Comparison of ENCODE assay signal across 1 cellular context in the genomic region with DNA sequence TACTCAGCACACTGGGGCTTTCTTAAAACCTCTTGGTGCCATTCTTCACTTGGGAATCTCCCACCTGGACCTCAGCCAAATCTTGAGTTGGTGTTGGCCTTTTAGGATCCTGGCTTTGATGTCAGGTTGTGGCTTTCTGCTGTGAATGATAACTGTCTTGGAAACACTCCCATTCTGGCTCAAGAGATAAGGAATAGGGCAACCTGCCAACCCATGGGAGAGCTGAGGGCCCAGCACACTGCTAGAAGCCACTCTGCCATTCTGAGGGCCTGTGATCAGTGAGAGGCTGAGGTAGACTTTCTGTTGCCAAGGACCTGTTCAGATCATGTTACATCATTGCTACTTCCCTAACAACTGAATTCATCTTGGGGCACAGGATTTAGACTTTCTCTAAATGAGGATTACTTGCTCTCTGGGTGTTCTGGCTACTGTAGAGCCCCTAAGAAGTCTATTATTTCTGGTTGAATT.
TF ChIP-seq lines count a peak whose summit lies in the region.

No MANE protein-coding gene starts in this region.

TF ChIP-seq in HEK293, 187 proteins besides CTCF, POLR2A, EP300 and RAD21 (continued from another document):
- TF ChIP-seq, protein P1, sequence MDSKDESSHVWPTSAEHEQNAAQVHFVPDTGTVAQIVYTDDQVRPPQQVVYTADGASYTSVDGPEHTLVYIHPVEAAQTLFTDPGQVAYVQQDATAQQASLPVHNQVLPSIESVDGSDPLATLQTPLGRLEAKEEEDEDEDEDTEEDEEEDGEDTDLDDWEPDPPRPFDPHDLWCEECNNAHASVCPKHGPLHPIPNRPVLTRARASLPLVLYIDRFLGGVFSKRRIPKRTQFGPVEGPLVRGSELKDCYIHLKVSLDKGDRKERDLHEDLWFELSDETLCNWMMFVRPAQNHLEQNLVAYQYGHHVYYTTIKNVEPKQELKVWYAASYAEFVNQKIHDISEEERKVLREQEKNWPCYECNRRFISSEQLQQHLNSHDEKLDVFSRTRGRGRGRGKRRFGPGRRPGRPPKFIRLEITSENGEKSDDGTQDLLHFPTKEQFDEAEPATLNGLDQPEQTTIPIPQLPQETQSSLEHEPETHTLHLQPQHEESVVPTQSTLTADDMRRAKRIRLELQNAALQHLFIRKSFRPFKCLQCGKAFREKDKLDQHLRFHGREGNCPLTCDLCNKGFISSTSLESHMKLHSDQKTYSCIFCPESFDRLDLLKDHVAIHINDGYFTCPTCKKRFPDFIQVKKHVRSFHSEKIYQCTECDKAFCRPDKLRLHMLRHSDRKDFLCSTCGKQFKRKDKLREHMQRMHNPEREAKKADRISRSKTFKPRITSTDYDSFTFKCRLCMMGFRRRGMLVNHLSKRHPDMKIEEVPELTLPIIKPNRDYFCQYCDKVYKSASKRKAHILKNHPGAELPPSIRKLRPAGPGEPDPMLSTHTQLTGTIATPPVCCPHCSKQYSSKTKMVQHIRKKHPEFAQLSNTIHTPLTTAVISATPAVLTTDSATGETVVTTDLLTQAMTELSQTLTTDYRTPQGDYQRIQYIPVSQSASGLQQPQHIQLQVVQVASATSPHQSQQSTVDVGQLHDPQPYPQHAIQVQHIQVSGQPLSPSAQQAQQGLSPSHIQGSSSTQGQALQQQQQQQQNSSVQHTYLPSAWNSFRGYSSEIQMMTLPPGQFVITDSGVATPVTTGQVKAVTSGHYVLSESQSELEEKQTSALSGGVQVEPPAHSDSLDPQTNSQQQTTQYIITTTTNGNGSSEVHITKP (tag by site-specific recombination; IDR thresholded peaks at IDR 0.05) = peak; percentile 76
- peak; percentile 97 for TF ChIP-seq SP7 (tag by site-specific recombination; IDR thresholded peaks at IDR 0.05)
- peak; percentile 96 for TF ChIP-seq ZXDB (tag by site-specific recombination; IDR thresholded peaks at IDR 0.05)
- TF ChIP-seq ZNF585B (tag by site-specific recombination; IDR thresholded peaks at IDR 0.05) = no peak
- peak; percentile 59 for TF ChIP-seq ZNF335 (tag by site-specific recombination; conservative IDR thresholded peaks at IDR 0.05)
- TF ChIP-seq ZEB2 (tag by site-specific recombination; IDR thresholded peaks at IDR 0.05) = peak; percentile 80; the same call in 1 of the 2 replicates
- peak; percentile 84 for TF ChIP-seq ZNF24 (tag by site-specific recombination; IDR thresholded peaks at IDR 0.05)
- no peak for TF ChIP-seq ZNF391 (tag by site-specific recombination; IDR thresholded peaks at IDR 0.05; ENCODE audit: borderline replicate concordance, low read depth)
- TF ChIP-seq ZFHX2 (tag by site-specific recombination; conservative IDR thresholded peaks at IDR 0.05) = no peak
- TF ChIP-seq ZNF561 (tag by site-specific recombination; IDR thresholded peaks at IDR 0.05; ENCODE audit: borderline replicate concordance) = peak; percentile 47; the same call in 1 of the 2 replicates
- TF ChIP-seq SCRT1 (tag by site-specific recombination; IDR thresholded peaks at IDR 0.05; ENCODE audit: borderline replicate concordance) = peak; percentile 91
- TF ChIP-seq, protein P2, sequence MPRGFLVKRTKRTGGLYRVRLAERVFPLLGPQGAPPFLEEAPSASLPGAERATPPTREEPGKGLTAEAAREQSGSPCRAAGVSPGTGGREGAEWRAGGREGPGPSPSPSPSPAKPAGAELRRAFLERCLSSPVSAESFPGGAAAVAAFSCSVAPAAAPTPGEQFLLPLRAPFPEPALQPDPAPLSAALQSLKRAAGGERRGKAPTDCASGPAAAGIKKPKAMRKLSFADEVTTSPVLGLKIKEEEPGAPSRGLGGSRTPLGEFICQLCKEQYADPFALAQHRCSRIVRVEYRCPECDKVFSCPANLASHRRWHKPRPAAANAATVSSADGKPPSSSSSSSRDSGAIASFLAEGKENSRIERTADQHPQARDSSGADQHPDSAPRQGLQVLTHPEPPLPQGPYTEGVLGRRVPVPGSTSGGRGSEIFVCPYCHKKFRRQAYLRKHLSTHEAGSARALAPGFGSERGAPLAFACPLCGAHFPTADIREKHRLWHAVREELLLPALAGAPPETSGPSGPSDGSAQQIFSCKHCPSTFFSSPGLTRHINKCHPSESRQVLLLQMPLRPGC (tag by site-specific recombination; IDR thresholded peaks at IDR 0.05) = no peak
- TF ChIP-seq, protein P3, sequence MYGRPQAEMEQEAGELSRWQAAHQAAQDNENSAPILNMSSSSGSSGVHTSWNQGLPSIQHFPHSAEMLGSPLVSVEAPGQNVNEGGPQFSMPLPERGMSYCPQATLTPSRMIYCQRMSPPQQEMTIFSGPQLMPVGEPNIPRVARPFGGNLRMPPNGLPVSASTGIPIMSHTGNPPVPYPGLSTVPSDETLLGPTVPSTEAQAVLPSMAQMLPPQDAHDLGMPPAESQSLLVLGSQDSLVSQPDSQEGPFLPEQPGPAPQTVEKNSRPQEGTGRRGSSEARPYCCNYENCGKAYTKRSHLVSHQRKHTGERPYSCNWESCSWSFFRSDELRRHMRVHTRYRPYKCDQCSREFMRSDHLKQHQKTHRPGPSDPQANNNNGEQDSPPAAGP (tag by site-specific recombination; IDR thresholded peaks at IDR 0.05) = no peak
- peak; percentile 76 for TF ChIP-seq KLF10 (tag by site-specific recombination; IDR thresholded peaks at IDR 0.05)
- TF ChIP-seq, protein P4, sequence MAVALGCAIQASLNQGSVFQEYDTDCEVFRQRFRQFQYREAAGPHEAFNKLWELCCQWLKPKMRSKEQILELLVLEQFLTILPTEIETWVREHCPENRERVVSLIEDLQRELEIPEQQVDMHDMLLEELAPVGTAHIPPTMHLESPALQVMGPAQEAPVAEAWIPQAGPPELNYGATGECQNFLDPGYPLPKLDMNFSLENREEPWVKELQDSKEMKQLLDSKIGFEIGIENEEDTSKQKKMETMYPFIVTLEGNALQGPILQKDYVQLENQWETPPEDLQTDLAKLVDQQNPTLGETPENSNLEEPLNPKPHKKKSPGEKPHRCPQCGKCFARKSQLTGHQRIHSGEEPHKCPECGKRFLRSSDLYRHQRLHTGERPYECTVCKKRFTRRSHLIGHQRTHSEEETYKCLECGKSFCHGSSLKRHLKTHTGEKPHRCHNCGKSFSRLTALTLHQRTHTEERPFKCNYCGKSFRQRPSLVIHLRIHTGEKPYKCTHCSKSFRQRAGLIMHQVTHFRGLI (tag by site-specific recombination; IDR thresholded peaks at IDR 0.05) = peak; percentile 81
- TF ChIP-seq, protein P5, sequence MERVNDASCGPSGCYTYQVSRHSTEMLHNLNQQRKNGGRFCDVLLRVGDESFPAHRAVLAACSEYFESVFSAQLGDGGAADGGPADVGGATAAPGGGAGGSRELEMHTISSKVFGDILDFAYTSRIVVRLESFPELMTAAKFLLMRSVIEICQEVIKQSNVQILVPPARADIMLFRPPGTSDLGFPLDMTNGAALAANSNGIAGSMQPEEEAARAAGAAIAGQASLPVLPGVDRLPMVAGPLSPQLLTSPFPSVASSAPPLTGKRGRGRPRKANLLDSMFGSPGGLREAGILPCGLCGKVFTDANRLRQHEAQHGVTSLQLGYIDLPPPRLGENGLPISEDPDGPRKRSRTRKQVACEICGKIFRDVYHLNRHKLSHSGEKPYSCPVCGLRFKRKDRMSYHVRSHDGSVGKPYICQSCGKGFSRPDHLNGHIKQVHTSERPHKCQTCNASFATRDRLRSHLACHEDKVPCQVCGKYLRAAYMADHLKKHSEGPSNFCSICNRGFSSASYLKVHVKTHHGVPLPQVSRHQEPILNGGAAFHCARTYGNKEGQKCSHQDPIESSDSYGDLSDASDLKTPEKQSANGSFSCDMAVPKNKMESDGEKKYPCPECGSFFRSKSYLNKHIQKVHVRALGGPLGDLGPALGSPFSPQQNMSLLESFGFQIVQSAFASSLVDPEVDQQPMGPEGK (tag by site-specific recombination; IDR thresholded peaks at IDR 0.05) = peak; percentile 71
- peak; percentile 68; the same call in 1 of the 2 replicates for TF ChIP-seq KLF7 (tag by site-specific recombination; IDR thresholded peaks at IDR 0.05; ENCODE audit: borderline replicate concordance)
- TF ChIP-seq FEZF1 (tag by site-specific recombination; IDR thresholded peaks at IDR 0.05) = peak; percentile 100
- peak; percentile 80 for TF ChIP-seq PRDM1 (tag by site-specific recombination; IDR thresholded peaks at IDR 0.05)
- no peak for TF ChIP-seq GLIS2 (tag by site-specific recombination; IDR thresholded peaks at IDR 0.05)
- peak; percentile 79 for TF ChIP-seq ZNF558 (tag by site-specific recombination; IDR thresholded peaks at IDR 0.05)
- TF ChIP-seq ZBTB21 (tag by site-specific recombination; IDR thresholded peaks at IDR 0.05) = peak; percentile 70; the same call in 1 of the 2 replicates
- TF ChIP-seq ZNF660 (tag by site-specific recombination; IDR thresholded peaks at IDR 0.05) = peak; percentile 95
- TF ChIP-seq, protein P6, sequence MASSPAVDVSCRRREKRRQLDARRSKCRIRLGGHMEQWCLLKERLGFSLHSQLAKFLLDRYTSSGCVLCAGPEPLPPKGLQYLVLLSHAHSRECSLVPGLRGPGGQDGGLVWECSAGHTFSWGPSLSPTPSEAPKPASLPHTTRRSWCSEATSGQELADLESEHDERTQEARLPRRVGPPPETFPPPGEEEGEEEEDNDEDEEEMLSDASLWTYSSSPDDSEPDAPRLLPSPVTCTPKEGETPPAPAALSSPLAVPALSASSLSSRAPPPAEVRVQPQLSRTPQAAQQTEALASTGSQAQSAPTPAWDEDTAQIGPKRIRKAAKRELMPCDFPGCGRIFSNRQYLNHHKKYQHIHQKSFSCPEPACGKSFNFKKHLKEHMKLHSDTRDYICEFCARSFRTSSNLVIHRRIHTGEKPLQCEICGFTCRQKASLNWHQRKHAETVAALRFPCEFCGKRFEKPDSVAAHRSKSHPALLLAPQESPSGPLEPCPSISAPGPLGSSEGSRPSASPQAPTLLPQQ (tag by site-specific recombination; IDR thresholded peaks at IDR 0.05) = peak; percentile 96
- no peak for TF ChIP-seq ZFP41 (tag by site-specific recombination; IDR thresholded peaks at IDR 0.05; ENCODE audit: borderline replicate concordance)
- TF ChIP-seq, protein P7, sequence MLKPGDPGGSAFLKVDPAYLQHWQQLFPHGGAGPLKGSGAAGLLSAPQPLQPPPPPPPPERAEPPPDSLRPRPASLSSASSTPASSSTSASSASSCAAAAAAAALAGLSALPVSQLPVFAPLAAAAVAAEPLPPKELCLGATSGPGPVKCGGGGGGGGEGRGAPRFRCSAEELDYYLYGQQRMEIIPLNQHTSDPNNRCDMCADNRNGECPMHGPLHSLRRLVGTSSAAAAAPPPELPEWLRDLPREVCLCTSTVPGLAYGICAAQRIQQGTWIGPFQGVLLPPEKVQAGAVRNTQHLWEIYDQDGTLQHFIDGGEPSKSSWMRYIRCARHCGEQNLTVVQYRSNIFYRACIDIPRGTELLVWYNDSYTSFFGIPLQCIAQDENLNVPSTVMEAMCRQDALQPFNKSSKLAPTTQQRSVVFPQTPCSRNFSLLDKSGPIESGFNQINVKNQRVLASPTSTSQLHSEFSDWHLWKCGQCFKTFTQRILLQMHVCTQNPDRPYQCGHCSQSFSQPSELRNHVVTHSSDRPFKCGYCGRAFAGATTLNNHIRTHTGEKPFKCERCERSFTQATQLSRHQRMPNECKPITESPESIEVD (tag by site-specific recombination; IDR thresholded peaks at IDR 0.05) = peak; percentile 78
- peak; percentile 88 for TF ChIP-seq GLIS1 (tag by site-specific recombination; IDR thresholded peaks at IDR 0.05)
- no peak for TF ChIP-seq ZNF433 (tag by site-specific recombination; IDR thresholded peaks at IDR 0.05; ENCODE audit: low read depth)
- TF ChIP-seq, protein P8, sequence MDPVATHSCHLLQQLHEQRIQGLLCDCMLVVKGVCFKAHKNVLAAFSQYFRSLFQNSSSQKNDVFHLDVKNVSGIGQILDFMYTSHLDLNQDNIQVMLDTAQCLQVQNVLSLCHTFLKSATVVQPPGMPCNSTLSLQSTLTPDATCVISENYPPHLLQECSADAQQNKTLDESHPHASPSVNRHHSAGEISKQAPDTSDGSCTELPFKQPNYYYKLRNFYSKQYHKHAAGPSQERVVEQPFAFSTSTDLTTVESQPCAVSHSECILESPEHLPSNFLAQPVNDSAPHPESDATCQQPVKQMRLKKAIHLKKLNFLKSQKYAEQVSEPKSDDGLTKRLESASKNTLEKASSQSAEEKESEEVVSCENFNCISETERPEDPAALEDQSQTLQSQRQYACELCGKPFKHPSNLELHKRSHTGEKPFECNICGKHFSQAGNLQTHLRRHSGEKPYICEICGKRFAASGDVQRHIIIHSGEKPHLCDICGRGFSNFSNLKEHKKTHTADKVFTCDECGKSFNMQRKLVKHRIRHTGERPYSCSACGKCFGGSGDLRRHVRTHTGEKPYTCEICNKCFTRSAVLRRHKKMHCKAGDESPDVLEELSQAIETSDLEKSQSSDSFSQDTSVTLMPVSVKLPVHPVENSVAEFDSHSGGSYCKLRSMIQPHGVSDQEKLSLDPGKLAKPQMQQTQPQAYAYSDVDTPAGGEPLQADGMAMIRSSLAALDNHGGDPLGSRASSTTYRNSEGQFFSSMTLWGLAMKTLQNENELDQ (tag by site-specific recombination; IDR thresholded peaks at IDR 0.05; ENCODE audit: low read depth) = no peak
- peak; percentile 78 for TF ChIP-seq ZNF629 (tag by site-specific recombination; IDR thresholded peaks at IDR 0.05)
- no peak for TF ChIP-seq ZNF140 (tag by site-specific recombination; IDR thresholded peaks at IDR 0.05)
- TF ChIP-seq HOXC10 (CRISPR knock-in tag; IDR thresholded peaks at IDR 0.05) = no peak
- peak; percentile 97 for TF ChIP-seq ZNF366 (tag by site-specific recombination; conservative IDR thresholded peaks at IDR 0.05)
- no peak for TF ChIP-seq ZNF274 (IDR thresholded peaks at IDR 0.05; ENCODE audit: low read length)
- no peak for TF ChIP-seq ZNF274 (tag by site-specific recombination; IDR thresholded peaks at IDR 0.05; ENCODE audit: borderline replicate concordance)
- TF ChIP-seq ZNF211 (tag by site-specific recombination; IDR thresholded peaks at IDR 0.05; ENCODE audit: low read depth) = no peak
- TF ChIP-seq, protein P9, sequence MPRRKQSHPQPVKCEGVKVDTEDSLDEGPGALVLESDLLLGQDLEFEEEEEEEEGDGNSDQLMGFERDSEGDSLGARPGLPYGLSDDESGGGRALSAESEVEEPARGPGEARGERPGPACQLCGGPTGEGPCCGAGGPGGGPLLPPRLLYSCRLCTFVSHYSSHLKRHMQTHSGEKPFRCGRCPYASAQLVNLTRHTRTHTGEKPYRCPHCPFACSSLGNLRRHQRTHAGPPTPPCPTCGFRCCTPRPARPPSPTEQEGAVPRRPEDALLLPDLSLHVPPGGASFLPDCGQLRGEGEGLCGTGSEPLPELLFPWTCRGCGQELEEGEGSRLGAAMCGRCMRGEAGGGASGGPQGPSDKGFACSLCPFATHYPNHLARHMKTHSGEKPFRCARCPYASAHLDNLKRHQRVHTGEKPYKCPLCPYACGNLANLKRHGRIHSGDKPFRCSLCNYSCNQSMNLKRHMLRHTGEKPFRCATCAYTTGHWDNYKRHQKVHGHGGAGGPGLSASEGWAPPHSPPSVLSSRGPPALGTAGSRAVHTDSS (tag by site-specific recombination; IDR thresholded peaks at IDR 0.05) = no peak
TF ChIP-seq in HEK293: peak in this region for 48.
